9 cellular contexts compared by ENCODE assay signal in the genomic region with DNA sequence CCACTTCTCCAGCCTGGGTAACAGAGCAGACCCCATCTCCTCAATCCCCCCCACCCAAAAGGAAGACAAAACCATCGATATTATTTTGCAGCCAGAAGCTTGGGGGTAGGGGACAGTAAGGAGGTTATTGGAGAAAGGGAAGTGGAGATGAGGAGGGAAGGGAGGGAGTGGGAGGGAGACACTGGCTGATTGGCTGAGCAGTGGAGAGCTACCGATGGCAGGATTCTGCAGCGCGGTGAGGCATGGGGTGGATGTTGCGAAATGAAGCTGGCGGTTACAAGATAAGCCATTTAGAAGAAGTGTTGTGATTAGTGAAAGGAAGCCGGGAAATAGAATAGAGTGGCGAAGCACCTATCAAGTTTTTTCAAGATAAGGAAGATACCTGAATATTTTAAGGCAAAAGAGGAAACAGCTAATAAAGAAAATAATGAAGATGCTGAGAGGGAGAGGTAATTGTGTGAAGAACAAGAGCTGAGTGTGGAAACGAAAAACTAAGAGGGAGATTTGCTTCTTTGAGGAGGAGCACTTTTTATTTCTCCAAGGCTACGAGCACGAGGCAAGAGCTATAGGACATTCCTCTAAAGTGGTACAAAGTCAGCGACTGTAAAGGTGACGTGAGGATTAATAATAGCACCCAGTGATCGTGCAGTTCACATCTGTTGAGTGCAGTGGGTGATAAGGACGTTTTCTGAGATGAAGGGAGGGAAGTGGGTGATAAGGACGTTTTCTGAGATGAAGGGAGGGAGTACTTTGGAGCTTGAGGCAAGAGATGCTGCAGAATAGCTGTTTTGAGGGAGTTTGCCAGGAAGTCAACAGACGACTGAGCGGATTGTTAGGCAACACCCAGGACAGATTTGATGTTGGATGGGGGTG.
A peak's percentile ranks its signal among the peaks of the same experiment; 100 is the strongest.
DNase-seq lines count a peak whose midpoint lies in the region; ATAC-seq and TF ChIP-seq lines count a peak whose summit lies in the region.
"Had no signal": no experiment of that assay in that cellular context is flagged by ENCODE, and none has a peak within 500 bp of the region (broad histone marks: within the 10 kb centered on the region; RNA-seq: fewer than 3 reads in every experiment).

No MANE protein-coding gene starts in this region.

- no peaks in the 10 kb centered on the region for H3K36me3 ChIP-seq in suprapubic skin

- no peaks in the 10 kb centered on the region for H3K4me1 ChIP-seq in suprapubic skin

- no peak overlapping the region for H3K27ac ChIP-seq in suprapubic skin

- intact Hi-C loops in CD14-positive monocyte (cut with micrococcal nuclease) (loop anchor here (10.0 kb wide), 2 partner anchors 77 to 187 kb away; partner anchors contain the start of gene HNRNPU (in 1 of the 2)), left colon (cut with DNase I, micrococcal nuclease) (loop anchor here in 1 of 2 donors (10.0 kb wide), 1 partner anchor 447 kb away; no protein-coding TSS in a partner anchor)

- H3K27ac Mint-ChIP-seq in CD14-positive monocyte (peak overlapping the region; percentile 88 to 97 (median 95)), memory B cell (no peak overlapping the region)

- ATAC-seq in memory B cell (ENCODE audit: low read depth) = peak; percentile 37
- ATAC-seq in left colon = no peak
- no peak for ATAC-seq in HG02981 (IDR thresholded peaks at IDR 0.05; ENCODE audit: unreplicated experiment)

- H3K9me3 ChIP-seq in suprapubic skin = no peaks in the 10 kb centered on the region

- no peak for TF ChIP-seq CTCF in CD14-positive monocyte (IDR thresholded peaks at IDR 0.05)
- TF ChIP-seq CTCF in choroid plexus epithelial cell (conservative IDR thresholded peaks at IDR 0.05; ENCODE audit: low read depth, low read length) = no peak
- TF ChIP-seq CTCF in suprapubic skin (IDR thresholded peaks at IDR 0.05) = no peak

- H3K36me3 Mint-ChIP-seq in CD14-positive monocyte = no peaks in the 10 kb centered on the region
- peaks cover 3% of the 10 kb centered on the region for H3K36me3 Mint-ChIP-seq in memory B cell

- H3K4me3 ChIP-seq in choroid plexus epithelial cell (ENCODE audit: low read depth, low read length) = no peak overlapping the region
- no peak overlapping the region for H3K4me3 ChIP-seq in suprapubic skin

- 68% methylated on average over 18 of the region's 18 CpGs for WGBS in suprapubic skin

- no peaks in the 10 kb centered on the region for H3K9me3 Mint-ChIP-seq in CD14-positive monocyte
- H3K9me3 Mint-ChIP-seq in memory B cell = no peaks in the 10 kb centered on the region

- H3K27me3 ChIP-seq in suprapubic skin = no peaks in the 10 kb centered on the region

- H3K27me3 Mint-ChIP-seq in CD14-positive monocyte (ENCODE audit: low read depth in 3 of 3) (no peaks in the 10 kb centered on the region), memory B cell (peaks cover 16% of the 10 kb centered on the region)

- no peak for TF ChIP-seq EP300 in suprapubic skin (IDR thresholded peaks at IDR 0.05)

- peak; percentile 70 for DNase-seq in CD14-positive monocyte (ENCODE audit: low spot score)
- DNase-seq in NOMO-1 treated with dmso at 0.1 percent for 144 hours (lab: John Stamatoyannopoulos, UW; ENCODE audit: unreplicated experiment) = peak; percentile 90
- DNase-seq in choroid plexus epithelial cell (ENCODE audit: low read depth) = peak; percentile 68
- DNase-seq in memory B cell (ENCODE audit: low spot score in 2 of 2) = no peak
- no peak for DNase-seq in suprapubic skin (ENCODE audit: low spot score in 2 of 2)
- no peak for DNase-seq in left colon
- no peak for DNase-seq in D341Med (ENCODE audit: low spot score)
- DNase-seq: T-helper 9 cell had no signal

- peaks cover 70% of the 10 kb centered on the region for H3K4me1 Mint-ChIP-seq in CD14-positive monocyte
- H3K4me1 Mint-ChIP-seq in memory B cell = peaks cover 17% of the 10 kb centered on the region

- TF ChIP-seq POLR2A in suprapubic skin (IDR thresholded peaks at IDR 0.05) = no peak

- H3K4me3 Mint-ChIP-seq in CD14-positive monocyte (peak overlapping the region; percentile 78 to 91), memory B cell (peak overlapping the region; percentile 38)

Comparison
In these comparisons a context has a peak if more than half of its experiments do, and no peak if none do; other contexts are left out.
1. DNase-seq: peak in CD14-positive monocyte (single experiment), NOMO-1 treated with dmso at 0.1 percent for 144 hours (single experiment) and choroid plexus epithelial cell (single experiment); none in memory B cell (0 of 2), suprapubic skin (0 of 2), left colon (0 of 2) and D341Med (single experiment).